Comparison of ENCODE assay signal across 8 cellular contexts in the genomic region with DNA sequence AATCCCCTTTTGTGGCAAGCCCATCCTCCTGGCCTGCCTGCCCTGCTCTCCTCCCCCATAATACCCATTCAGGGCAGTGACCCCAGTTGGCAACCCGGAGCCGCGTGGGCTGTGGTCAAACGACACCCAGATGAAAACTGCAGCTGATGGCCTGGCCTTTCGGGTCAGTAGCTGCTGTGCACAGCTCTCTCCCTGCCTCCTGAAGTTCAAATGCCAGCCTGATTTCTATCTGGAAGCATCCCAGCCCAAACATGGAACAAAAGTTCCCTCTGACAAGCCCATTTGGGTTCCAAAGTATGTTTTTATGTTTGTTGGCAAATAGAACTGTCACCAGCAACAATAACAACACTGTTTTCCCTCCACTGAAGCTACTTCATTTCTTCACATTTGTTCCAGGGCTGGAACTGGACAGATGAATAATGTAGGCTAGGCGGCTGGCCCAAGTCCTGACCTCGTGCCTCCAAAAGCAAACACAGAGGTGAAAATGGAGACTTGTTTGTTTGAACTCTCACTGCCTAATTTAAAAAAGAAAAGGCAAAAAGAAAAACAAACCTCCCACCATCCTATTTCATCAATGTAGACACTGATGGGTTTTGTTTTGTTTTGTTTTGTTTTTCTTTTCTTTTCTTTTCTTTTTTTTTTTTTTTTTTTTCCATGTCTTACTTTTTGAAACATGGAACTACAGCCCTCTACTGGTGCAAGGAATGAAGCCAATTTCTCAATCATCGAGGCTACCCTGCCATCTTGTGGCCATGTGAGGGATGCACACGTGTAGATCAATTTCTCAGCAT.
DNase-seq lines count a peak whose midpoint lies in the region; ATAC-seq, FAIRE-seq and TF ChIP-seq lines count a peak whose summit lies in the region.

No MANE protein-coding gene starts in this region.

- no peak overlapping the region for H3K4me2 ChIP-seq in SU-DHL-6 (ENCODE audit: low read depth, low read length, poor library complexity, severe bottlenecking)

- no peak for FAIRE-seq in urothelium cell line (lab: Jason Lieb, UNC)

- TF ChIP-seq POLR2A in prostate gland (IDR thresholded peaks at IDR 0.05): no peak

- DNase-seq in GF-D8 (lab: John Stamatoyannopoulos, UW): peak; percentile 31
- DNase-seq in NCI-H1417 treated with DMSO at 0.1 percent for 48 hours (lab: John Stamatoyannopoulos, UW): peak; percentile 67
- peak; percentile 43 for DNase-seq in activated naive CD8-positive, alpha-beta T cell treated with anti-CD3 and anti-CD28 coated beads, Interleukin-2, amount 50 U/mL, for 16 hours (ENCODE audit: low read depth, low spot score)
- peak; percentile 79 to 95 for DNase-seq in cardiac muscle cell (ENCODE audit: low read depth in 1 of 2, low spot score in 1 of 2)
- peak; percentile 65 for DNase-seq in prostate gland (ENCODE audit: low spot score)
- peak; percentile 67 for DNase-seq in urothelium cell line (ENCODE audit: low spot score)

- no peaks in the 10 kb centered on the region for H3K36me3 ChIP-seq in SU-DHL-6 (ENCODE audit: low read length)
- no peaks in the 10 kb centered on the region for H3K36me3 ChIP-seq in cardiac muscle cell
- no peaks in the 10 kb centered on the region for H3K36me3 ChIP-seq in prostate gland

- 60% methylated on average over 9 of the region's 9 CpGs for WGBS in prostate gland

- TF ChIP-seq CTCF in SU-DHL-6 (IDR thresholded peaks at IDR 0.05; ENCODE audit: insufficient read depth, low read length, poor library complexity, severe bottlenecking): peak; percentile 98
- TF ChIP-seq CTCF in cardiac muscle cell (IDR thresholded peaks at IDR 0.05; ENCODE audit: low read depth, low read length): peak; percentile 96
- TF ChIP-seq CTCF in prostate gland (IDR thresholded peaks at IDR 0.05): peak; percentile 87 to 98 (median 94)

- H3K9ac ChIP-seq in SU-DHL-6 (ENCODE audit: low read length): no peak overlapping the region

- no peaks in the 10 kb centered on the region for H3F3A ChIP-seq in SU-DHL-6 (ENCODE audit: insufficient read depth)

- peak; percentile 77 for ATAC-seq in HG02610 (IDR thresholded peaks at IDR 0.05; ENCODE audit: unreplicated experiment)

- H3K4me1 ChIP-seq in cardiac muscle cell (ENCODE audit: low read depth): no peaks in the 10 kb centered on the region
- H3K4me1 ChIP-seq in prostate gland (replicated peaks): no peaks in the 10 kb centered on the region

- intact Hi-C loops in prostate gland (cut with DNase I): loop anchor here (1.0 to 10.0 kb wide), 6 partner anchors 60 to 927 kb away; no protein-coding TSS in a partner anchor

- no peaks in the 10 kb centered on the region for H4K20me1 ChIP-seq in SU-DHL-6 (ENCODE audit: low read depth, low read length)

- H3K27ac ChIP-seq in SU-DHL-6 (ENCODE audit: low read depth, low read length): no peak overlapping the region
- no peak overlapping the region for H3K27ac ChIP-seq in cardiac muscle cell
- no peak overlapping the region for H3K27ac ChIP-seq in prostate gland

- H2AFZ ChIP-seq in SU-DHL-6 (ENCODE audit: low read depth, low read length, severe bottlenecking): no peak overlapping the region

- no peak overlapping the region for H3K4me3 ChIP-seq in SU-DHL-6 (ENCODE audit: insufficient read depth, low read length, poor library complexity, severe bottlenecking)
- H3K4me3 ChIP-seq in cardiac muscle cell: no peak overlapping the region
- no peak overlapping the region for H3K4me3 ChIP-seq in prostate gland

- no peaks in the 10 kb centered on the region for H3K9me3 ChIP-seq in SU-DHL-6 (ENCODE audit: insufficient read depth, low read length)
- no peaks in the 10 kb centered on the region for H3K9me3 ChIP-seq in cardiac muscle cell (ENCODE audit: low read depth)
- H3K9me3 ChIP-seq in prostate gland: no peaks in the 10 kb centered on the region

- no peaks in the 10 kb centered on the region for H3K79me2 ChIP-seq in SU-DHL-6 (ENCODE audit: insufficient read depth, low read length)

- H3K27me3 ChIP-seq in SU-DHL-6 (ENCODE audit: low read length) (no peaks in the 10 kb centered on the region), cardiac muscle cell (no peaks in the 10 kb centered on the region), prostate gland (replicated peaks; ENCODE audit: insufficient read depth) (no peaks in the 10 kb centered on the region)

- no peaks in the 10 kb centered on the region for H3K9me2 ChIP-seq in SU-DHL-6 (replicated peaks; ENCODE audit: insufficient read depth, low read length)

Comparison
In these comparisons a context has a peak if more than half of its experiments do, and no peak if none do; other contexts are left out.
1. DNase-seq: peak in every context shown above with its lines; median percentile 87 in cardiac muscle cell; 67 in NCI-H1417 treated with DMSO at 0.1 percent for 48 hours; 67 in urothelium cell line; 65 in prostate gland; 43 in activated naive CD8-positive, alpha-beta T cell treated with anti-CD3 and anti-CD28 coated beads, Interleukin-2, amount 50 U/mL, for 16 hours; 31 in GF-D8.